ENCODE assay signal across 20 cellular contexts in genomic region chr15:49430046-49430445, GRCh38. TPM values are rescaled to one million over a fixed set of nuclear protein-coding genes. Genes with fewer than 3 reads are reported as not detected.
"Had no signal": no experiment of that assay in that cellular context is flagged by ENCODE, and none has a peak within 500 bp of the region (broad histone marks: within the 10 kb centered on the region; RNA-seq: fewer than 3 reads in every experiment).

No MANE protein-coding gene starts in this region.

- H3K9me3 Mint-ChIP-seq: activated T-helper 1 cell treated with anti-CD3 and anti-CD28 coated beads, Interleukin-12 subunit alpha, Interleukin-12 subunit beta, Interleukin-2, Interleukin-4 antibody, amounts not matched to agents 30 ng/mL and 10 ng/mL and 1 ng/mL, durations not matched to agents 14 hours and 24 hours and 36 hours; brain; naive thymus-derived CD4-positive, alpha-beta T cell; T-helper 1 cell treated with Interleukin-12 subunit alpha and Interleukin-12 subunit beta and Interleukin-4 antibody, amounts not matched to agents 30 μg/mL and 1 μg/mL, for 36 hours; type B pancreatic cell; WTC11 had no signal

- H3K27me3 Mint-ChIP-seq: brain, type B pancreatic cell had no signal

- H3K27ac ChIP-seq: adrenal gland, hepatocyte, neutrophil had no signal

- H3K4me3 Mint-ChIP-seq: activated CD8-positive, alpha-beta T cell treated with anti-CD3 and anti-CD28 coated beads, Interleukin-2, amount 10 ng/mL, durations not matched to agents 7 days and 5 days; activated T-helper 1 cell treated with anti-CD3 and anti-CD28 coated beads, Interleukin-12 subunit alpha, Interleukin-12 subunit beta, Interleukin-2, Interleukin-4 antibody, amounts not matched to agents 30 ng/mL and 10 ng/mL and 1 ng/mL, durations not matched to agents 14 hours and 24 hours and 36 hours; naive thymus-derived CD4-positive, alpha-beta T cell; T-helper 1 cell treated with Interleukin-12 subunit alpha and Interleukin-12 subunit beta and Interleukin-4 antibody, amounts not matched to agents 30 μg/mL and 1 μg/mL, for 36 hours; type B pancreatic cell; WTC11 had no signal

- H3K4me2 ChIP-seq: hepatocyte had no signal

- H3K4me1 ChIP-seq: adrenal gland had no signal

- ATAC-seq: activated CD8-positive, alpha-beta T cell treated with anti-CD3 and anti-CD28 coated beads, Interleukin-2, amount 10 ng/mL, durations not matched to agents 7 days and 5 days; naive thymus-derived CD4-positive, alpha-beta T cell; SK-N-SH treated with all-trans-retinoic acid at 6 μM for 48 hours; WTC11 had no signal

- H3K27me3 ChIP-seq: adrenal gland, hepatocyte, neutrophil had no signal

- H3K36me3 Mint-ChIP-seq: brain; naive thymus-derived CD4-positive, alpha-beta T cell; type B pancreatic cell; WTC11 had no signal

- H3K4me3 ChIP-seq: adrenal gland, hepatocyte had no signal

- DNase-seq: activated CD4-positive, alpha-beta T cell treated with anti-CD3 and anti-CD28 coated beads for 48 hours; activated CD8-positive, alpha-beta memory T cell treated with anti-CD3 and anti-CD28 coated beads, Interleukin-2, amount 50 U/mL, for 48 hours; activated CD8-positive, alpha-beta T cell treated with anti-CD3 and anti-CD28 coated beads, Interleukin-2, amount 10 ng/mL, durations not matched to agents 7 days and 5 days; activated naive CD4-positive, alpha-beta T cell treated with Interleukin-2 at 50 U/mL for 16 hours; adrenal gland; dermis blood vessel endothelial cell; erythroblast; foreskin melanocyte; kidney; midbrain; naive thymus-derived CD4-positive, alpha-beta T cell had no signal

- H3K9me3 ChIP-seq: adrenal gland, neutrophil had no signal

- H3K79me2 ChIP-seq: hepatocyte had no signal

- H3K4me1 Mint-ChIP-seq: brain, WTC11 had no signal

- H3K27ac Mint-ChIP-seq: activated CD8-positive, alpha-beta T cell treated with anti-CD3 and anti-CD28 coated beads, Interleukin-2, amount 10 ng/mL, durations not matched to agents 7 days and 5 days; activated T-helper 1 cell treated with anti-CD3 and anti-CD28 coated beads, Interleukin-12 subunit alpha, Interleukin-12 subunit beta, Interleukin-2, Interleukin-4 antibody, amounts not matched to agents 30 ng/mL and 10 ng/mL and 1 ng/mL, durations not matched to agents 14 hours and 24 hours and 36 hours; brain; naive thymus-derived CD4-positive, alpha-beta T cell; progenitor cell of endocrine pancreas; T-helper 1 cell treated with Interleukin-12 subunit alpha and Interleukin-12 subunit beta and Interleukin-4 antibody, amounts not matched to agents 30 μg/mL and 1 μg/mL, for 36 hours; type B pancreatic cell; WTC11 had no signal

- H3K36me3 ChIP-seq: adrenal gland, neutrophil had no signal

- H2AFZ ChIP-seq: hepatocyte had no signal

RNA-seq across cellular contexts. Expression of gene FGF7, which starts 7.0 kb away (rescaled TPM):
- total RNA-seq: activated T-helper 1 cell treated with anti-CD3 and anti-CD28 coated beads, Interleukin-12 subunit alpha, Interleukin-12 subunit beta, Interleukin-2, Interleukin-4 antibody, amounts not matched to agents 30 ng/mL and 10 ng/mL and 1 ng/mL, durations not matched to agents 14 hours and 24 hours and 36 hours; progenitor cell of endocrine pancreas had no signal
